In the genomic region with DNA sequence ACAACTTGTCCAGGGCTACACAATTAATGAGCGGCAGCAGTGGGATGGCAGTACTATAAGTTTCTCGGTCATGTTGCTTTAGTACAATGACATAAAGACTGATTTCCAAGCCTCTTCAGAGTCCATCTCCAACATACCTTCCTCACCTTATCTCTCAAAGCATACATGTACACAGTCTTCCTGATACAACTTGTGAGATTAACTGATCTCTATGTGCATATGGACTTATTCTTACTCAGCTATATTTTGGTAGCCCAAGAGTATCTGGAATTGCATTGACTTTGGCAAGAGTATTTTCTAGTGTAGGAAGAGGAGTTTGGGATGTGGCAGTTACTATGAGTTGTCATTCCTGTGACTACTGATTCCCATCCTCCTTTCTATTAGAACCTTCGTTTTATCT, we compare ENCODE assay signal across 1 cellular context.
TF ChIP-seq lines count a peak whose summit lies in the region.

No MANE protein-coding gene starts in this region.

TF ChIP-seq in K562, 482 proteins besides CTCF, POLR2A, EP300 and RAD21 (continued from another document and continues in another):
- TF ChIP-seq, protein P1, sequence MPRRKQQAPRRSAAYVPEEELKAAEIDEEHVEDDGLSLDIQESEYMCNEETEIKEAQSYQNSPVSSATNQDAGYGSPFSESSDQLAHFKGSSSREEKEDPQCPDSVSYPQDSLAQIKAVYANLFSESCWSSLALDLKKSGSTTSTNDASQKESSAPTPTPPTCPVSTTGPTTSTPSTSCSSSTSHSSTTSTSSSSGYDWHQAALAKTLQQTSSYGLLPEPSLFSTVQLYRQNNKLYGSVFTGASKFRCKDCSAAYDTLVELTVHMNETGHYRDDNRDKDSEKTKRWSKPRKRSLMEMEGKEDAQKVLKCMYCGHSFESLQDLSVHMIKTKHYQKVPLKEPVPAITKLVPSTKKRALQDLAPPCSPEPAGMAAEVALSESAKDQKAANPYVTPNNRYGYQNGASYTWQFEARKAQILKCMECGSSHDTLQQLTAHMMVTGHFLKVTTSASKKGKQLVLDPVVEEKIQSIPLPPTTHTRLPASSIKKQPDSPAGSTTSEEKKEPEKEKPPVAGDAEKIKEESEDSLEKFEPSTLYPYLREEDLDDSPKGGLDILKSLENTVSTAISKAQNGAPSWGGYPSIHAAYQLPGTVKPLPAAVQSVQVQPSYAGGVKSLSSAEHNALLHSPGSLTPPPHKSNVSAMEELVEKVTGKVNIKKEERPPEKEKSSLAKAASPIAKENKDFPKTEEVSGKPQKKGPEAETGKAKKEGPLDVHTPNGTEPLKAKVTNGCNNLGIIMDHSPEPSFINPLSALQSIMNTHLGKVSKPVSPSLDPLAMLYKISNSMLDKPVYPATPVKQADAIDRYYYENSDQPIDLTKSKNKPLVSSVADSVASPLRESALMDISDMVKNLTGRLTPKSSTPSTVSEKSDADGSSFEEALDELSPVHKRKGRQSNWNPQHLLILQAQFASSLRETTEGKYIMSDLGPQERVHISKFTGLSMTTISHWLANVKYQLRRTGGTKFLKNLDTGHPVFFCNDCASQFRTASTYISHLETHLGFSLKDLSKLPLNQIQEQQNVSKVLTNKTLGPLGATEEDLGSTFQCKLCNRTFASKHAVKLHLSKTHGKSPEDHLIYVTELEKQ (CRISPR knock-in tag; IDR thresholded peaks at IDR 0.05): no peak
- TF ChIP-seq LCOR (CRISPR knock-in tag; IDR thresholded peaks at IDR 0.05) (no peak), ESRRB (CRISPR knock-in tag; IDR thresholded peaks at IDR 0.05; ENCODE audit: borderline replicate concordance) (no peak), ZFX (CRISPR knock-in tag; IDR thresholded peaks at IDR 0.05) (no peak), FIP1L1 (IDR thresholded peaks at IDR 0.05; ENCODE audit: low read depth, low read length, poor library complexity, severe bottlenecking) (no peak), STAT5A (IDR thresholded peaks at IDR 0.05; ENCODE audit: borderline replicate concordance, low read length) (no peak; the same call in 1 of the 2 replicates), CBFA2T2 (conservative IDR thresholded peaks at IDR 0.05) (peak; percentile 70), FOXA1 (IDR thresholded peaks at IDR 0.05; ENCODE audit: borderline replicate concordance) (no peak), TCF3 (CRISPR knock-in tag; IDR thresholded peaks at IDR 0.05) (peak; percentile 68), MAFK (IDR thresholded peaks at IDR 0.05; ENCODE audit: low read length) (peak; percentile 31; the same call in 1 of the 2 replicates), NFIC (IDR thresholded peaks at IDR 0.05) (0 out of 2 replicates have a peak, but pooled peaks have one; percentile 6), RAD51 (IDR thresholded peaks at IDR 0.05; ENCODE audit: borderline replicate concordance, low read depth) (no peak), ZKSCAN3 (CRISPR knock-in tag; IDR thresholded peaks at IDR 0.05) (no peak), HMG20A (CRISPR knock-in tag; conservative IDR thresholded peaks at IDR 0.05) (no peak), GABPB2 (CRISPR knock-in tag; conservative IDR thresholded peaks at IDR 0.05) (no peak), C11orf30 (IDR thresholded peaks at IDR 0.05; ENCODE audit: low read depth) (peak; percentile 79), ZNF780A (CRISPR knock-in tag; IDR thresholded peaks at IDR 0.05) (no peak), MAFF (IDR thresholded peaks at IDR 0.05; ENCODE audit: low read length) (peak; percentile 46; the same call in 1 of the 2 replicates), CHD4 (IDR thresholded peaks at IDR 0.05; ENCODE audit: insufficient read depth, insufficient replicate concordance, low read depth, low read length, poor library complexity, severe bottlenecking) (no peak), ZNF668 (CRISPR knock-in tag; IDR thresholded peaks at IDR 0.05) (no peak), ADNP (tag; IDR thresholded peaks at IDR 0.05) (no peak), HDAC3 (IDR thresholded peaks at IDR 0.05; ENCODE audit: borderline replicate concordance, partially characterized antibody) (no peak), GTF2F1 (IDR thresholded peaks at IDR 0.05; ENCODE audit: low read depth, low read length) (no peak), BACH1 (tag; IDR thresholded peaks at IDR 0.05) (no peak), ZEB2 (IDR thresholded peaks at IDR 0.05) (peak; percentile 44; the same call in 1 of the 2 replicates), MTA2 (IDR thresholded peaks at IDR 0.05; ENCODE audit: low read depth) (peak; percentile 60), ZNF561 (CRISPR knock-in tag; conservative IDR thresholded peaks at IDR 0.05) (no peak), NCOA1 (IDR thresholded peaks at IDR 0.05; ENCODE audit: low read depth) (no peak), SP2 (IDR thresholded peaks at IDR 0.05; ENCODE audit: extremely low read depth, low read depth, low read length, poor library complexity, severe bottlenecking) (no peak), FOXM1 (IDR thresholded peaks at IDR 0.05; ENCODE audit: low read depth) (peak; percentile 51), FOXM1 (CRISPR knock-in tag; IDR thresholded peaks at IDR 0.05; ENCODE audit: low read depth) (no peak)
- TF ChIP-seq, protein P2, sequence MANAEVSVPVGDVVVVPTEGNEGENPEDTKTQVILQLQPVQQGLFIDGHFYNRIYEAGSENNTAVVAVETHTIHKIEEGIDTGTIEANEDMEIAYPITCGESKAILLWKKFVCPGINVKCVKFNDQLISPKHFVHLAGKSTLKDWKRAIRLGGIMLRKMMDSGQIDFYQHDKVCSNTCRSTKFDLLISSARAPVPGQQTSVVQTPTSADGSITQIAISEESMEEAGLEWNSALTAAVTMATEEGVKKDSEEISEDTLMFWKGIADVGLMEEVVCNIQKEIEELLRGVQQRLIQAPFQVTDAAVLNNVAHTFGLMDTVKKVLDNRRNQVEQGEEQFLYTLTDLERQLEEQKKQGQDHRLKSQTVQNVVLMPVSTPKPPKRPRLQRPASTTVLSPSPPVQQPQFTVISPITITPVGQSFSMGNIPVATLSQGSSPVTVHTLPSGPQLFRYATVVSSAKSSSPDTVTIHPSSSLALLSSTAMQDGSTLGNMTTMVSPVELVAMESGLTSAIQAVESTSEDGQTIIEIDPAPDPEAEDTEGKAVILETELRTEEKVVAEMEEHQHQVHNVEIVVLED (CRISPR knock-in tag; IDR thresholded peaks at IDR 0.05): no peak
- TF ChIP-seq, protein P3, sequence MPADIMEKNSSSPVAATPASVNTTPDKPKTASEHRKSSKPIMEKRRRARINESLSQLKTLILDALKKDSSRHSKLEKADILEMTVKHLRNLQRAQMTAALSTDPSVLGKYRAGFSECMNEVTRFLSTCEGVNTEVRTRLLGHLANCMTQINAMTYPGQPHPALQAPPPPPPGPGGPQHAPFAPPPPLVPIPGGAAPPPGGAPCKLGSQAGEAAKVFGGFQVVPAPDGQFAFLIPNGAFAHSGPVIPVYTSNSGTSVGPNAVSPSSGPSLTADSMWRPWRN (IDR thresholded peaks at IDR 0.05; ENCODE audit: low read depth): no peak
- TF ChIP-seq, protein P4, sequence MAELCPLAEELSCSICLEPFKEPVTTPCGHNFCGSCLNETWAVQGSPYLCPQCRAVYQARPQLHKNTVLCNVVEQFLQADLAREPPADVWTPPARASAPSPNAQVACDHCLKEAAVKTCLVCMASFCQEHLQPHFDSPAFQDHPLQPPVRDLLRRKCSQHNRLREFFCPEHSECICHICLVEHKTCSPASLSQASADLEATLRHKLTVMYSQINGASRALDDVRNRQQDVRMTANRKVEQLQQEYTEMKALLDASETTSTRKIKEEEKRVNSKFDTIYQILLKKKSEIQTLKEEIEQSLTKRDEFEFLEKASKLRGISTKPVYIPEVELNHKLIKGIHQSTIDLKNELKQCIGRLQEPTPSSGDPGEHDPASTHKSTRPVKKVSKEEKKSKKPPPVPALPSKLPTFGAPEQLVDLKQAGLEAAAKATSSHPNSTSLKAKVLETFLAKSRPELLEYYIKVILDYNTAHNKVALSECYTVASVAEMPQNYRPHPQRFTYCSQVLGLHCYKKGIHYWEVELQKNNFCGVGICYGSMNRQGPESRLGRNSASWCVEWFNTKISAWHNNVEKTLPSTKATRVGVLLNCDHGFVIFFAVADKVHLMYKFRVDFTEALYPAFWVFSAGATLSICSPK (IDR thresholded peaks at IDR 0.05; ENCODE audit: borderline replicate concordance): no peak
- TF ChIP-seq, protein P5, sequence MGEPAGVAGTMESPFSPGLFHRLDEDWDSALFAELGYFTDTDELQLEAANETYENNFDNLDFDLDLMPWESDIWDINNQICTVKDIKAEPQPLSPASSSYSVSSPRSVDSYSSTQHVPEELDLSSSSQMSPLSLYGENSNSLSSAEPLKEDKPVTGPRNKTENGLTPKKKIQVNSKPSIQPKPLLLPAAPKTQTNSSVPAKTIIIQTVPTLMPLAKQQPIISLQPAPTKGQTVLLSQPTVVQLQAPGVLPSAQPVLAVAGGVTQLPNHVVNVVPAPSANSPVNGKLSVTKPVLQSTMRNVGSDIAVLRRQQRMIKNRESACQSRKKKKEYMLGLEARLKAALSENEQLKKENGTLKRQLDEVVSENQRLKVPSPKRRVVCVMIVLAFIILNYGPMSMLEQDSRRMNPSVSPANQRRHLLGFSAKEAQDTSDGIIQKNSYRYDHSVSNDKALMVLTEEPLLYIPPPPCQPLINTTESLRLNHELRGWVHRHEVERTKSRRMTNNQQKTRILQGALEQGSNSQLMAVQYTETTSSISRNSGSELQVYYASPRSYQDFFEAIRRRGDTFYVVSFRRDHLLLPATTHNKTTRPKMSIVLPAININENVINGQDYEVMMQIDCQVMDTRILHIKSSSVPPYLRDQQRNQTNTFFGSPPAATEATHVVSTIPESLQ (CRISPR knock-in tag; IDR thresholded peaks at IDR 0.05): no peak
- TF ChIP-seq, protein P6, sequence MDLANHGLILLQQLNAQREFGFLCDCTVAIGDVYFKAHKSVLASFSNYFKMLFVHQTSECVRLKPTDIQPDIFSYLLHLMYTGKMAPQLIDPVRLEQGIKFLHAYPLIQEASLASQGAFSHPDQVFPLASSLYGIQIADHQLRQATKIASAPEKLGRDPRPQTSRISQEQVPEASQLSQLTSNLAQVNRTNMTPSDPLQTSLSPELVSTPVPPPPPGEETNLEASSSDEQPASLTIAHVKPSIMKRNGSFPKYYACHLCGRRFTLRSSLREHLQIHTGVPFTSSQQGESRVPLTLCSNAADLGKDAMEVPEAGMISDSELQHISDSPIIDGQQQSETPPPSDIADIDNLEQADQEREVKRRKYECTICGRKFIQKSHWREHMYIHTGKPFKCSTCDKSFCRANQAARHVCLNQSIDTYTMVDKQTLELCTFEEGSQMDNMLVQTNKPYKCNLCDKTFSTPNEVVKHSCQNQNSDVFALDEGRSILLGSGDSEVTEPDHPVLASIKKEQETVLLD (IDR thresholded peaks at IDR 0.05): no peak
- TF ChIP-seq, protein P7, sequence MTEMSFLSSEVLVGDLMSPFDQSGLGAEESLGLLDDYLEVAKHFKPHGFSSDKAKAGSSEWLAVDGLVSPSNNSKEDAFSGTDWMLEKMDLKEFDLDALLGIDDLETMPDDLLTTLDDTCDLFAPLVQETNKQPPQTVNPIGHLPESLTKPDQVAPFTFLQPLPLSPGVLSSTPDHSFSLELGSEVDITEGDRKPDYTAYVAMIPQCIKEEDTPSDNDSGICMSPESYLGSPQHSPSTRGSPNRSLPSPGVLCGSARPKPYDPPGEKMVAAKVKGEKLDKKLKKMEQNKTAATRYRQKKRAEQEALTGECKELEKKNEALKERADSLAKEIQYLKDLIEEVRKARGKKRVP (CRISPR knock-in tag; IDR thresholded peaks at IDR 0.05): no peak
- TF ChIP-seq, protein P8, sequence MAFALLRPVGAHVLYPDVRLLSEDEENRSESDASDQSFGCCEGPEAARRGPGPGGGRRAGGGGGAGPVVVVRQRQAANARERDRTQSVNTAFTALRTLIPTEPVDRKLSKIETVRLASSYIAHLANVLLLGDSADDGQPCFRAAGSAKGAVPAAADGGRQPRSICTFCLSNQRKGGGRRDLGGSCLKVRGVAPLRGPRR (CRISPR knock-in tag; IDR thresholded peaks at IDR 0.05): no peak
- TF ChIP-seq, protein P9, sequence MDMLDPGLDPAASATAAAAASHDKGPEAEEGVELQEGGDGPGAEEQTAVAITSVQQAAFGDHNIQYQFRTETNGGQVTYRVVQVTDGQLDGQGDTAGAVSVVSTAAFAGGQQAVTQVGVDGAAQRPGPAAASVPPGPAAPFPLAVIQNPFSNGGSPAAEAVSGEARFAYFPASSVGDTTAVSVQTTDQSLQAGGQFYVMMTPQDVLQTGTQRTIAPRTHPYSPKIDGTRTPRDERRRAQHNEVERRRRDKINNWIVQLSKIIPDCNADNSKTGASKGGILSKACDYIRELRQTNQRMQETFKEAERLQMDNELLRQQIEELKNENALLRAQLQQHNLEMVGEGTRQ (CRISPR knock-in tag; IDR thresholded peaks at IDR 0.05): no peak
- TF ChIP-seq, protein P10, sequence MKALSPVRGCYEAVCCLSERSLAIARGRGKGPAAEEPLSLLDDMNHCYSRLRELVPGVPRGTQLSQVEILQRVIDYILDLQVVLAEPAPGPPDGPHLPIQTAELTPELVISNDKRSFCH (CRISPR knock-in tag; IDR thresholded peaks at IDR 0.05): no peak
- TF ChIP-seq, protein P10 (tag; IDR thresholded peaks at IDR 0.05): no peak
- TF ChIP-seq, protein P11, sequence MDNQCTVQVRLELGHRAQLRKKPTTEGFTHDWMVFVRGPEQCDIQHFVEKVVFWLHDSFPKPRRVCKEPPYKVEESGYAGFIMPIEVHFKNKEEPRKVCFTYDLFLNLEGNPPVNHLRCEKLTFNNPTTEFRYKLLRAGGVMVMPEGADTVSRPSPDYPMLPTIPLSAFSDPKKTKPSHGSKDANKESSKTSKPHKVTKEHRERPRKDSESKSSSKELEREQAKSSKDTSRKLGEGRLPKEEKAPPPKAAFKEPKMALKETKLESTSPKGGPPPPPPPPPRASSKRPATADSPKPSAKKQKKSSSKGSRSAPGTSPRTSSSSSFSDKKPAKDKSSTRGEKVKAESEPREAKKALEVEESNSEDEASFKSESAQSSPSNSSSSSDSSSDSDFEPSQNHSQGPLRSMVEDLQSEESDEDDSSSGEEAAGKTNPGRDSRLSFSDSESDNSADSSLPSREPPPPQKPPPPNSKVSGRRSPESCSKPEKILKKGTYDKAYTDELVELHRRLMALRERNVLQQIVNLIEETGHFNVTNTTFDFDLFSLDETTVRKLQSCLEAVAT (IDR thresholded peaks at IDR 0.05): no peak
- TF ChIP-seq, protein P12, sequence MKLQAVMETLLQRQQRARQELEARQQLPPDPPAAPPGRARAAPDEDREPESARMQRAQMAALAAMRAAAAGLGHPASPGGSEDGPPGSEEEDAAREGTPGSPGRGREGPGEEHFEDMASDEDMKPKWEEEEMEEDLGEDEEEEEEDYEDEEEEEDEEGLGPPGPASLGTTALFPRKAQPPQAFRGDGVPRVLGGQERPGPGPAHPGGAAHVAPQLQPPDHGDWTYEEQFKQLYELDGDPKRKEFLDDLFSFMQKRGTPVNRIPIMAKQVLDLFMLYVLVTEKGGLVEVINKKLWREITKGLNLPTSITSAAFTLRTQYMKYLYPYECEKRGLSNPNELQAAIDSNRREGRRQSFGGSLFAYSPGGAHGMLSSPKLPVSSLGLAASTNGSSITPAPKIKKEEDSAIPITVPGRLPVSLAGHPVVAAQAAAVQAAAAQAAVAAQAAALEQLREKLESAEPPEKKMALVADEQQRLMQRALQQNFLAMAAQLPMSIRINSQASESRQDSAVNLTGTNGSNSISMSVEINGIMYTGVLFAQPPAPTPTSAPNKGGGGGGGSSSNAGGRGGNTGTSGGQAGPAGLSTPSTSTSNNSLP (IDR thresholded peaks at IDR 0.05; ENCODE audit: borderline replicate concordance, low read depth, low read length): 0 out of 2 replicates have a peak, but pooled peaks have one; percentile 46
